Comparison of ENCODE assay signal across 29 cellular contexts in the genomic region with DNA sequence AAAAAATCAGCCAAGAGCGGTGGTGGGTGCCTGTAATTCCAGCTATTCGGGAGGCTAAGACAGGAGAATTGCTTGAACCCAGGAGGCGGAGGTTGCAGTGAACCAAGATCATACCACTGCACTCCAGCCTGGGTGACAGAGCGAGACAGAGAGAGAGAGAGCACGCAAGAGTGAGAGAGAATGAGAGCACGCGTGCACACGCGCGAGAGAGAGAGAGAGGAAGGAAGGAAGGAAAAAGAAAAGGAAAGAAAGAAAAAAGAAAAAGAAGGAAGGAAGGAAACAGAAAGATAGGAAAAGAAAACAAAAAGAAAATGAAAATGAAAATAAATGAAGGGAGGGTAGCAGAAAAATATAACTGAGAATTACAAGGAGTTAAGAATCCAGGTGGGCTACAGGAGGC.
"Had no signal": no experiment of that assay in that cellular context is flagged by ENCODE, and none has a peak within 500 bp of the region (broad histone marks: within the 10 kb centered on the region; RNA-seq: fewer than 3 reads in every experiment).

No MANE protein-coding gene starts in this region.

- H3K36me3 Mint-ChIP-seq: activated naive CD8-positive, alpha-beta T cell treated with anti-CD3 and anti-CD28 coated beads for 36 hours; brain; natural killer cell treated with Interleukin-12 subunit alpha and Interleukin-12 subunit beta and Interleukin-15 and Interleukin-18, amount 100 ng/mL, for 72 hours had no signal

- H3K27me3 Mint-ChIP-seq: activated B cell treated with CpG ODN at 0.5 μM for 24 hours; activated naive CD8-positive, alpha-beta T cell treated with anti-CD3 and anti-CD28 coated beads for 36 hours; brain had no signal

- ATAC-seq: gastrocnemius medialis; left lung; lower lobe of right lung; natural killer cell treated with Interleukin-12 subunit alpha and Interleukin-12 subunit beta and Interleukin-15 and Interleukin-18, amount 100 ng/mL, for 72 hours; sciatic nerve; upper lobe of right lung had no signal

- H3K27ac Mint-ChIP-seq: activated B cell treated with CpG ODN at 0.5 μM for 24 hours; activated naive CD4-positive, alpha-beta T cell treated with anti-CD3 and anti-CD28 coated beads for 36 hours; activated naive CD8-positive, alpha-beta T cell treated with anti-CD3 and anti-CD28 coated beads for 36 hours; activated T-helper 1 cell treated with anti-CD3 and anti-CD28 coated beads, Interleukin-12 subunit alpha, Interleukin-12 subunit beta, Interleukin-2, Interleukin-4 antibody, amounts not matched to agents 30 ng/mL and 10 ng/mL and 1 ng/mL, durations not matched to agents 14 hours and 24 hours and 36 hours; brain; natural killer cell treated with Interleukin-12 subunit alpha and Interleukin-12 subunit beta and Interleukin-15 and Interleukin-18, amount 100 ng/mL, for 72 hours had no signal

- DNase-seq: activated B cell treated with CpG ODN at 0.5 μM for 24 hours; activated CD4-positive, alpha-beta T cell treated with anti-CD3 and anti-CD28 coated beads, Interleukin-2, amount 50 U/mL, for 4 hours; activated effector memory CD4-positive, alpha-beta T cell treated with anti-CD3 and anti-CD28 coated beads, Interleukin-2, amount 50 U/mL, for 16 hours; activated naive CD4-positive, alpha-beta T cell treated with anti-CD3 and anti-CD28 coated beads for 36 hours; activated naive CD8-positive, alpha-beta T cell treated with anti-CD3 and anti-CD28 coated beads for 36 hours; activated T-cell treated with anti-CD3 and anti-CD28 coated beads for 4 hours; adrenal gland; aorta; dorsolateral prefrontal cortex; effector memory CD4-positive, alpha-beta T cell; gastrocnemius medialis; glutamatergic neuron; left lung; lower lobe of right lung; mesenchymal stem cell; stimulated activated CD4-positive, alpha-beta T cell treated with anti-CD3 and anti-CD28 coated beads, Interleukin-12 subunit alpha, Interleukin-12 subunit beta, amount 100 ng/mL, for 4 hours; stimulated activated CD4-positive, alpha-beta T cell treated with anti-CD3 and anti-CD28 coated beads, Interleukin-4, amount 100 ng/mL, for 1 hour; stomach; T-helper 2 cell; thyroid gland; upper lobe of right lung had no signal

- H3K36me3 ChIP-seq: adrenal gland, cardiac muscle cell, gastrocnemius medialis, left lung, lower lobe of right lung, neutrophil, stomach, thyroid gland, upper lobe of right lung had no signal

- H3K4me3 Mint-ChIP-seq: activated B cell treated with CpG ODN at 0.5 μM for 24 hours; activated naive CD4-positive, alpha-beta T cell treated with anti-CD3 and anti-CD28 coated beads for 36 hours; activated naive CD8-positive, alpha-beta T cell treated with anti-CD3 and anti-CD28 coated beads for 36 hours; activated T-helper 1 cell treated with anti-CD3 and anti-CD28 coated beads, Interleukin-12 subunit alpha, Interleukin-12 subunit beta, Interleukin-2, Interleukin-4 antibody, amounts not matched to agents 30 ng/mL and 10 ng/mL and 1 ng/mL, durations not matched to agents 14 hours and 24 hours and 36 hours; brain; natural killer cell treated with Interleukin-12 subunit alpha and Interleukin-12 subunit beta and Interleukin-15 and Interleukin-18, amount 100 ng/mL, for 72 hours had no signal

- H3K4me3 ChIP-seq: adrenal gland, cardiac muscle cell, coronary artery, dorsolateral prefrontal cortex, gastrocnemius medialis, left lung, lower lobe of right lung, skin epidermis, stomach, thyroid gland, upper lobe of right lung had no signal

- H3K9me3 ChIP-seq: adrenal gland, gastrocnemius medialis, left lung, lower lobe of right lung, neutrophil, stomach, thyroid gland, upper lobe of right lung had no signal

- H3K27ac ChIP-seq: adrenal gland, cardiac muscle cell, coronary artery, dorsolateral prefrontal cortex, gastrocnemius medialis, left lung, lower lobe of right lung, neutrophil, skin epidermis, stomach, thyroid gland, upper lobe of right lung had no signal

- H3K9me3 Mint-ChIP-seq: activated B cell treated with CpG ODN at 0.5 μM for 24 hours; activated naive CD4-positive, alpha-beta T cell treated with anti-CD3 and anti-CD28 coated beads for 36 hours; activated naive CD8-positive, alpha-beta T cell treated with anti-CD3 and anti-CD28 coated beads for 36 hours; activated T-helper 1 cell treated with anti-CD3 and anti-CD28 coated beads, Interleukin-12 subunit alpha, Interleukin-12 subunit beta, Interleukin-2, Interleukin-4 antibody, amounts not matched to agents 30 ng/mL and 10 ng/mL and 1 ng/mL, durations not matched to agents 14 hours and 24 hours and 36 hours; natural killer cell treated with Interleukin-12 subunit alpha and Interleukin-12 subunit beta and Interleukin-15 and Interleukin-18, amount 100 ng/mL, for 72 hours had no signal

- H3K4me1 ChIP-seq: adrenal gland, gastrocnemius medialis, left lung, lower lobe of right lung, upper lobe of right lung had no signal

- H3K27me3 ChIP-seq: adrenal gland, cardiac muscle cell, gastrocnemius medialis, left lung, neutrophil, stomach, thyroid gland, upper lobe of right lung had no signal

- H3K4me1 Mint-ChIP-seq: activated B cell treated with CpG ODN at 0.5 μM for 24 hours, brain had no signal
